Comparison of ENCODE assay signal across 9 cellular contexts in genomic region chr9:82606761-82607382, GRCh38.
DNase-seq lines count a peak whose midpoint lies in the region; ATAC-seq, FAIRE-seq and TF ChIP-seq lines count a peak whose summit lies in the region.
"Had no signal": no experiment of that assay in that cellular context is flagged by ENCODE, and none has a peak within 500 bp of the region (broad histone marks: within the 10 kb centered on the region; RNA-seq: fewer than 3 reads in every experiment).

No MANE protein-coding gene starts in this region.

- peak; percentile 75 for DNase-seq in AG08395 (ENCODE audit: low spot score)
- DNase-seq in GM18507 (ENCODE audit: extremely low spot score, insufficient read length, low read depth): no peak
- DNase-seq in NB4 (ENCODE audit: low read depth): peak; percentile 62
- DNase-seq in heart right ventricle: peak in 1 of 2 donors; percentile 57
- DNase-seq in retinal pigment epithelial cell (ENCODE audit: low read depth): peak; percentile 37
- no peak for DNase-seq in activated gamma-delta T cell (lab: John Stamatoyannopoulos, UW)

- no peak for TF ChIP-seq POLR2A in NB4 (IDR thresholded peaks at IDR 0.05; ENCODE audit: extremely low read depth, insufficient read length)

- intact Hi-C loops in heart right ventricle (cut with DNase I): loop anchor here in 8 of 10 donors (1.0 to 10.0 kb wide), 9 partner anchors 70 to 1085 kb away; no protein-coding TSS in a partner anchor

- no peak overlapping the region for H3K4me3 ChIP-seq in NB4 (ENCODE audit: low read depth, low read length)
- H3K4me3 ChIP-seq in WI38 (ENCODE audit: low read depth, low read length): no peak overlapping the region
- no peak overlapping the region for H3K4me3 ChIP-seq in heart right ventricle
- H3K4me3 ChIP-seq in retinal pigment epithelial cell (ENCODE audit: low read length): no peak overlapping the region

- H3K9me3 ChIP-seq in heart right ventricle: no peaks in the 10 kb centered on the region

- peak; percentile 46 for FAIRE-seq in GM18507 (lab: Jason Lieb, UNC)

- H3K27me3 ChIP-seq in heart right ventricle: peaks cover 0 to 27% (median 5%) of the 10 kb centered on the region in 7 donors

- no peaks in the 10 kb centered on the region for H3K36me3 ChIP-seq in heart right ventricle

- TF ChIP-seq CTCF in NB4 (IDR thresholded peaks at IDR 0.05; ENCODE audit: low read depth, low read length) (peak; percentile 49), WI38 (IDR thresholded peaks at IDR 0.05; ENCODE audit: low read depth, low read length) (peak; percentile 40; the same call in 1 of the 2 replicates), heart right ventricle (IDR thresholded peaks at IDR 0.05) (peak; percentile 32 to 80 (median 70)), retinal pigment epithelial cell (conservative IDR thresholded peaks at IDR 0.05; ENCODE audit: low read depth, low read length) (peak; percentile 65)

- 30% methylated on average over 4 of the region's 4 CpGs for WGBS in heart right ventricle, 2 donors

- H3K4me1 ChIP-seq in heart right ventricle: peaks cover 0 to 25% (median 8%) of the 10 kb centered on the region in 9 donors

- peak in 7 of 8 donors; percentile 78 to 89 (median 83) for ATAC-seq in heart right ventricle
- no peak for ATAC-seq in GM21526 (IDR thresholded peaks at IDR 0.05; ENCODE audit: low FRiP score, unreplicated experiment)
- ATAC-seq: stimulated activated naive CD8-positive, alpha-beta T cell treated with anti-CD3 and anti-CD28 coated beads, Interleukin-15, amount 100 ng/mL, for 72 hours had no signal

- no peak overlapping the region for H3K27ac ChIP-seq in heart right ventricle

Comparison
In these comparisons a context has a peak if more than half of its experiments do, and no peak if none do; other contexts are left out.
1. DNase-seq: peak in AG08395 (single experiment), NB4 (single experiment) and retinal pigment epithelial cell (single experiment); none in GM18507 (single experiment) and activated gamma-delta T cell (single experiment).
2. Peak in every context shown above with its lines, with median percentiles within 50 percentile points of each other: CTCF ChIP-seq.